ENCODE assay signal across 8 cellular contexts in genomic region chr4:24472514-24473308, GRCh38.
A peak's percentile ranks its signal among the peaks of the same experiment; 100 is the strongest.
DNase-seq lines count a peak whose midpoint lies in the region; ATAC-seq, FAIRE-seq and TF ChIP-seq lines count a peak whose summit lies in the region.

No MANE protein-coding gene starts in this region.

- no peaks in the 10 kb centered on the region for H3K79me1 ChIP-seq in IMR-90 (ENCODE audit: low read depth in 1 of 2, low read length in 2 of 2)

- H3K14ac ChIP-seq in IMR-90 (replicated peaks; ENCODE audit: low read depth, low read length): no peak overlapping the region

- TF ChIP-seq CTCF in IMR-90 (conservative IDR thresholded peaks at IDR 0.05; ENCODE audit: low read depth, low read length): peak; percentile 64
- peak; percentile 78 for TF ChIP-seq CTCF in neural crest cell (conservative IDR thresholded peaks at IDR 0.05)
- peak; percentile 51 to 78 (median 60) for TF ChIP-seq CTCF in thyroid gland (IDR thresholded peaks at IDR 0.05)

- no peak overlapping the region for H3K56ac ChIP-seq in IMR-90 (ENCODE audit: extremely low read depth, insufficient read depth, low read length)

- TF ChIP-seq POLR2A in IMR-90 (IDR thresholded peaks at IDR 0.05; ENCODE audit: low read depth, low read length) (no peak), thyroid gland (IDR thresholded peaks at IDR 0.05) (peak in 1 of 2 donors; percentile 76)

- no peak overlapping the region for H4K8ac ChIP-seq in IMR-90 (ENCODE audit: low read depth in 2 of 2, low read length in 2 of 2)

- CTCF ChIA-PET in IMR-90 (lab: Yijun Ruan, JAX): interaction anchor here (0.6 to 1.1 kb wide), 3 partner anchors 269 to 516 kb away, joined by 3 to 4 read pairs (median 3); no protein-coding TSS in a partner anchor

- H2BK5ac ChIP-seq in IMR-90 (ENCODE audit: low read depth, low read length, poor library complexity, severe bottlenecking): no peak overlapping the region

- H3K27me3 Mint-ChIP-seq in neural crest cell (ENCODE audit: low read depth): peaks cover 79% of the 10 kb centered on the region

- no peak overlapping the region for H3K18ac ChIP-seq in IMR-90 (ENCODE audit: low read depth, low read length)

- H2BK15ac ChIP-seq in IMR-90 (ENCODE audit: low read depth, low read length): no peak overlapping the region

- H3K23ac ChIP-seq in IMR-90 (ENCODE audit: low read depth, low read length): no peak overlapping the region

- H3K36me3 ChIP-seq in IMR-90 (ENCODE audit: control insufficient read depth, insufficient read depth, low read length) (no peaks in the 10 kb centered on the region), thyroid gland (no peaks in the 10 kb centered on the region)

- DNase-seq in D341Med (ENCODE audit: low spot score): peak; percentile 88
- peak; percentile 74 for DNase-seq in IMR-90
- peak; percentile 60 for DNase-seq in RCC 7860 (ENCODE audit: low spot score)
- peak; percentile 21 for DNase-seq in activated gamma-delta T cell treated with anti-CD3 and anti-CD28 coated beads, Interleukin-2, amount 50 U/mL, for 16 hours (ENCODE audit: low read depth)
- peak; percentile 52 for DNase-seq in foreskin melanocyte
- DNase-seq in neural crest cell (ENCODE audit: low read depth, low spot score): peak; percentile 76
- DNase-seq in thyroid gland: peak; percentile 91 to 92

- FAIRE-seq in RCC 7860 (lab: Jason Lieb, UNC): no peak

- no peak overlapping the region for H4K91ac ChIP-seq in IMR-90 (ENCODE audit: insufficient read depth, low read depth, low read length)

- H3K4me2 ChIP-seq in IMR-90 (ENCODE audit: low read depth, low read length): peak overlapping the region; percentile 99

- H3K27ac Mint-ChIP-seq in neural crest cell (ENCODE audit: unreplicated experiment): no peak overlapping the region

- ATAC-seq in GM21528 (IDR thresholded peaks at IDR 0.05; ENCODE audit: low FRiP score, unreplicated experiment) (peak; percentile 69), IMR-90 (ENCODE audit: low read depth) (peak; percentile 64)

- H3K4me3 Mint-ChIP-seq in neural crest cell: peak overlapping the region; percentile 92

- no peaks in the 10 kb centered on the region for H3K36me3 Mint-ChIP-seq in neural crest cell (ENCODE audit: low read depth)

- H2AK5ac ChIP-seq in IMR-90 (ENCODE audit: low read depth, low read length): no peak overlapping the region

- BruUV-seq in IMR-90 (replicated peaks; lab: Mats Ljungman, UMichigan): no TSS peak

- H3K27me3 ChIP-seq in IMR-90 (ENCODE audit: control insufficient read depth, insufficient read depth, low read length) (peaks cover 16% of the 10 kb centered on the region), thyroid gland (no peaks in the 10 kb centered on the region)

- H2BK120ac ChIP-seq in IMR-90 (ENCODE audit: low read depth, low read length): no peak overlapping the region

- H3K4me3 ChIP-seq in IMR-90 (ENCODE audit: insufficient read depth, low read depth, low read length) (peak overlapping the region; percentile 47), thyroid gland (replicated peaks in 1 of 3) (peak overlapping the region; percentile 28 to 55 (median 52))

- peak overlapping the region; percentile 31 for H2AK9ac ChIP-seq in IMR-90 (replicated peaks; ENCODE audit: low read depth, low read length, poor library complexity)

- H3K4me1 ChIP-seq in IMR-90 (ENCODE audit: control insufficient read depth, insufficient read depth, low read length): no peaks in the 10 kb centered on the region; the same call in 1 of the 2 replicates
- peaks cover 0 to 15% of the 10 kb centered on the region in 2 donors for H3K4me1 ChIP-seq in thyroid gland

- H3K9me3 ChIP-seq in IMR-90 (ENCODE audit: control insufficient read depth, insufficient read depth, low read length) (no peaks in the 10 kb centered on the region), thyroid gland (no peaks in the 10 kb centered on the region)

- in situ Hi-C loops in IMR-90 (cut with MboI; ENCODE audit: low sequenced_read_pairs): no loop called here

- 1% methylated on average over 21 of the region's 93 CpGs; no CpG with 5 or more reads in 1 of the 2 experiments for WGBS in IMR-90 (ENCODE audit: extremely low coverage in 2 of 2, insufficient read length in 1 of 2), 2 experiments
- WGBS in thyroid gland, 2 donors: 0 to 1% methylated on average over 30 to 53 of the region's 93 CpGs

- H3K27ac ChIP-seq in IMR-90 (ENCODE audit: insufficient read depth, low read length) (no peak overlapping the region; the same call in 1 of the 2 replicates), thyroid gland (peak overlapping the region; percentile 74 to 80 (median 77))

- no peaks in the 10 kb centered on the region for H3K9me1 ChIP-seq in IMR-90 (ENCODE audit: insufficient read depth, low read length)

- H3K9me3 Mint-ChIP-seq in neural crest cell: no peaks in the 10 kb centered on the region

- H2AFZ ChIP-seq in IMR-90 (replicated peaks; ENCODE audit: low read length, poor library complexity): peak overlapping the region; percentile 93

- dilution Hi-C loops in IMR-90 (cut with HindIII; ENCODE audit: low sequenced_read_pairs, unreplicated experiment): no loop called here

- POLR2A ChIA-PET in IMR-90 (lab: Charles Lee; ENCODE audit: unreplicated experiment): no interaction called here

- no peak overlapping the region for H3K9ac ChIP-seq in IMR-90 (ENCODE audit: low read depth, low read length)

- H4K5ac ChIP-seq in IMR-90 (ENCODE audit: low read depth, low read length): no peak overlapping the region

- H4K20me1 ChIP-seq in IMR-90 (ENCODE audit: insufficient read depth, low read length): no peaks in the 10 kb centered on the region; the same call in 1 of the 2 replicates

- H2BK20ac ChIP-seq in IMR-90 (ENCODE audit: low read depth, low read length): no peak overlapping the region

- intact Hi-C loops in IMR-90 (cut with micrococcal nuclease) (loop anchor here (10.0 kb wide), 2 partner anchors 212 to 322 kb away; partner anchors contain the start of gene SOD3), thyroid gland (cut with DNase I) (no loop called here)

- no peak overlapping the region for H3K4ac ChIP-seq in IMR-90 (ENCODE audit: low read depth, low read length)

- peaks cover 33% of the 10 kb centered on the region for H3K4me1 Mint-ChIP-seq in neural crest cell

- TF ChIP-seq RAD21 in IMR-90 (IDR thresholded peaks at IDR 0.05; ENCODE audit: low read length): peak; percentile 34; the same call in 1 of the 2 replicates

TF ChIP-seq in IMR-90, 13 proteins besides CTCF, POLR2A, EP300 and RAD21:
- TF ChIP-seq, protein P1, sequence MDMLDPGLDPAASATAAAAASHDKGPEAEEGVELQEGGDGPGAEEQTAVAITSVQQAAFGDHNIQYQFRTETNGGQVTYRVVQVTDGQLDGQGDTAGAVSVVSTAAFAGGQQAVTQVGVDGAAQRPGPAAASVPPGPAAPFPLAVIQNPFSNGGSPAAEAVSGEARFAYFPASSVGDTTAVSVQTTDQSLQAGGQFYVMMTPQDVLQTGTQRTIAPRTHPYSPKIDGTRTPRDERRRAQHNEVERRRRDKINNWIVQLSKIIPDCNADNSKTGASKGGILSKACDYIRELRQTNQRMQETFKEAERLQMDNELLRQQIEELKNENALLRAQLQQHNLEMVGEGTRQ (IDR thresholded peaks at IDR 0.05; ENCODE audit: low read depth, low read length): peak; percentile 90
- TF ChIP-seq FOS (IDR thresholded peaks at IDR 0.05; ENCODE audit: low read depth, low read length) (no peak), RFX5 (IDR thresholded peaks at IDR 0.05; ENCODE audit: low read depth, low read length) (no peak), SMC3 (IDR thresholded peaks at IDR 0.05; ENCODE audit: low read depth, low read length) (peak; percentile 33), MAZ (IDR thresholded peaks at IDR 0.05; ENCODE audit: borderline replicate concordance, low read depth, low read length) (peak; percentile 21; the same call in 1 of the 2 replicates)
TF ChIP-seq in IMR-90: peak in this region for 3.

Comparison
In these comparisons a context has a peak if more than half of its experiments do, and no peak if none do; other contexts are left out.
1. DNase-seq: peak in every context shown above with its lines; median percentile 92 in thyroid gland; 88 in D341Med; 76 in neural crest cell; 74 in IMR-90; 60 in RCC 7860; 52 in foreskin melanocyte; 21 in activated gamma-delta T cell treated with anti-CD3 and anti-CD28 coated beads, Interleukin-2, amount 50 U/mL, for 16 hours.